ENCODE assay signal across 10 cellular contexts in the genomic region with DNA sequence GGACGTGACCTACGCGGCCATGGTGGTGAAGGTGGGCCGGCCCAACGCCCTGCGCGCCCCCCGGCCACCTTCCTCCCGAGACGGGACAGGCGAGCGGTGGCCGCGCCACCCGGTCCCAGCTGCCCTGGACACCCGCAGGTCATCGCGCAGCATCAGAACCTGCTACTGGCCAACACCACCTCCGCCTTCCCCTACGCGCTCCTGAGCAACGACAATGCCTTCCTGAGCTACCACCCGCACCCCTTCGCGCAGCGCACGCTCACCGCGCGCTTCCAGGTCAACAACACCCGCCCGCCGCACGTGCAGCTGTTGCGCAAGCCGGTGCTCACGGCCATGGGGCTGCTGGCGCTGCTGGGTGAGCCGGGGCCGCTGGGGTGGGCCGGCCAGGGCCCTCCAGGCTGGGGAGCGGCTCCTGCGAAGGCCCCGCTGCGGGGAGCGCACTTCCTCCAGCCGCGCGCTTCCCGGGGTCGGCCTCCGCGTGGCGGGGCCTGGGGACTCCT. TPM values are rescaled to one million over a fixed set of nuclear protein-coding genes. Genes with fewer than 3 reads are reported as not detected.
DNase-seq lines count a peak whose midpoint lies in the region; ATAC-seq and TF ChIP-seq lines count a peak whose summit lies in the region.
"Had no signal": no experiment of that assay in that cellular context is flagged by ENCODE, and none has a peak within 500 bp of the region (broad histone marks: within the 10 kb centered on the region; RNA-seq: fewer than 3 reads in every experiment).

No MANE protein-coding gene starts in this region.

- H3K18ac ChIP-seq in trophoblast cell (ENCODE audit: low read length): no peak overlapping the region

- no peaks in the 10 kb centered on the region for H3K36me3 Mint-ChIP-seq in WTC11
- H3K36me3 Mint-ChIP-seq: memory B cell had no signal

- peaks cover 48% of the 10 kb centered on the region; the same call in 1 of the 2 replicates for H3K27me3 ChIP-seq in iPS DF 6.9 (ENCODE audit: control insufficient read depth, insufficient read depth, low read length)
- H3K27me3 ChIP-seq in trophoblast cell (ENCODE audit: insufficient read depth, low read length): peaks cover 64% of the 10 kb centered on the region

- H3K23ac ChIP-seq in trophoblast cell (ENCODE audit: low read length): no peak overlapping the region

- peak; percentile 33 for DNase-seq in GM03348 (ENCODE audit: low spot score)
- DNase-seq in WTC11 (ENCODE audit: low spot score): peak; percentile 62
- no peak for DNase-seq in iPS DF 6.9 (ENCODE audit: low read depth, low spot score)
- DNase-seq in trophoblast cell: peak in 1 of 2 donors; percentile 64
- no peak for DNase-seq in putamen (ENCODE audit: low spot score)
- no peak for DNase-seq in activated CD8-positive, alpha-beta memory T cell treated with anti-CD3 and anti-CD28 coated beads, Interleukin-2, amount 50 U/mL, for 48 hours
- DNase-seq: activated T-cell treated with anti-CD3 and anti-CD28 coated beads, Interleukin-2, amount 50 U/mL, for 48 hours had no signal

- no peak overlapping the region for H2BK12ac ChIP-seq in trophoblast cell (ENCODE audit: low read length)

- H2AK5ac ChIP-seq in trophoblast cell (ENCODE audit: low read length): no peak overlapping the region

- H3K4ac ChIP-seq in trophoblast cell (ENCODE audit: low read depth, low read length): no peak overlapping the region

- H3K9me3 Mint-ChIP-seq in WTC11: peaks cover 5% of the 10 kb centered on the region; the same call in 1 of the 2 replicates
- H3K9me3 Mint-ChIP-seq: memory B cell had no signal

- H3K4me3 ChIP-seq in iPS DF 6.9 (ENCODE audit: low read length) (peak overlapping the region; percentile 10; the same call in 1 of the 2 replicates), trophoblast cell (ENCODE audit: low read depth, low read length) (no peak overlapping the region)

- no peak overlapping the region for H4K12ac ChIP-seq in trophoblast cell (ENCODE audit: low read depth, low read length)

- no peak overlapping the region for H3K27ac Mint-ChIP-seq in WTC11
- H3K27ac Mint-ChIP-seq: memory B cell had no signal

- POLR2A ChIA-PET in WTC11 (lab: Charles Lee): interaction anchor here (1.2 kb wide), 1 partner anchor 14 kb away, joined by 4 read pairs; no protein-coding TSS in a partner anchor

- H3K79me2 ChIP-seq in trophoblast cell (ENCODE audit: control insufficient read depth, insufficient read depth, low read length, poor library complexity): no peaks in the 10 kb centered on the region

- no peaks in the 10 kb centered on the region for H3K79me1 ChIP-seq in trophoblast cell (ENCODE audit: low read length)

- H3K4me1 Mint-ChIP-seq in WTC11: no peaks in the 10 kb centered on the region

- no peak overlapping the region for H4K91ac ChIP-seq in trophoblast cell (ENCODE audit: low read depth, low read length)

- H2BK120ac ChIP-seq in trophoblast cell (ENCODE audit: insufficient read depth, low read length, poor library complexity): no peak overlapping the region

- H3K27ac ChIP-seq in iPS DF 6.9 (ENCODE audit: low read length) (no peak overlapping the region), trophoblast cell (ENCODE audit: low read depth, low read length) (no peak overlapping the region)

- WGBS in iPS DF 6.9 (ENCODE audit: insufficient coverage, insufficient read length): no CpG with 5 or more reads among the region's 54 CpGs
- no CpG with 5 or more reads among the region's 54 CpGs for WGBS in trophoblast cell (ENCODE audit: extremely low coverage, insufficient coverage, insufficient read length)

- TF ChIP-seq CTCF in WTC11 (IDR thresholded peaks at IDR 0.05): no peak

- no peak overlapping the region for H2AFZ ChIP-seq in trophoblast cell (ENCODE audit: insufficient read depth, low read length, poor library complexity)

- no peak overlapping the region for H3K14ac ChIP-seq in trophoblast cell (ENCODE audit: low read length)

- peaks cover 80% of the 10 kb centered on the region for H3K27me3 Mint-ChIP-seq in WTC11 (ENCODE audit: low read depth)

- H3K9ac ChIP-seq in trophoblast cell (ENCODE audit: low read length): no peak overlapping the region

- ATAC-seq in WTC11: peak; percentile 22
- ATAC-seq in GM21526 (IDR thresholded peaks at IDR 0.05; ENCODE audit: low FRiP score, unreplicated experiment): no peak
- ATAC-seq in GM21447 (IDR thresholded peaks at IDR 0.05; ENCODE audit: unreplicated experiment): no peak

- no peak overlapping the region for H2BK5ac ChIP-seq in trophoblast cell (ENCODE audit: low read depth, low read length, poor library complexity)

- peak overlapping the region; percentile 57 for H3K4me3 Mint-ChIP-seq in WTC11
- H3K4me3 Mint-ChIP-seq: memory B cell had no signal

- peak overlapping the region; percentile 32 for H3K4me2 ChIP-seq in trophoblast cell (ENCODE audit: low read length)

- CTCF ChIA-PET in WTC11 (lab: Charles Lee): interaction anchor here (0.9 to 1.4 kb wide), 3 partner anchors 15 to 318 kb away, joined by 3 to 5 read pairs (median 3); partner anchors contain the start of gene IDUA

- H3K9me3 ChIP-seq in iPS DF 6.9 (ENCODE audit: control insufficient read depth, insufficient read depth, low read length) (no peaks in the 10 kb centered on the region), trophoblast cell (ENCODE audit: insufficient read depth, low read depth, low read length) (peaks cover 20% of the 10 kb centered on the region)

- H3K36me3 ChIP-seq in iPS DF 6.9 (ENCODE audit: control insufficient read depth, insufficient read depth, low read length) (no peaks in the 10 kb centered on the region; the same call in 1 of the 2 replicates), trophoblast cell (ENCODE audit: control insufficient read depth in 1 of 2, insufficient read depth in 2 of 2, low read length in 2 of 2) (no peaks in the 10 kb centered on the region)

- H3K4me1 ChIP-seq in iPS DF 6.9 (ENCODE audit: control insufficient read depth, insufficient read depth, low read length) (peaks cover 6% of the 10 kb centered on the region), trophoblast cell (ENCODE audit: control insufficient read depth in 1 of 2, insufficient read depth in 2 of 2, low read length in 2 of 2) (peaks cover 2 to 3% of the 10 kb centered on the region in 2 experiments)

- no peak overlapping the region for H4K8ac ChIP-seq in trophoblast cell (ENCODE audit: low read depth, low read length)

TF ChIP-seq in WTC11, 78 proteins besides CTCF, POLR2A, EP300 and RAD21 (continues in another document):
- TF ChIP-seq SMAD3 (CRISPR knock-in tag; IDR thresholded peaks at IDR 0.05; ENCODE audit: borderline replicate concordance) (0 out of 2 replicates have a peak, but pooled peaks have one; percentile 52), ZNF671 (CRISPR knock-in tag; IDR thresholded peaks at IDR 0.05) (no peak), PRDM15 (CRISPR knock-in tag; IDR thresholded peaks at IDR 0.05) (peak; percentile 43; the same call in 1 of the 2 replicates), FOXP1 (CRISPR knock-in tag; IDR thresholded peaks at IDR 0.05; ENCODE audit: borderline replicate concordance) (peak; percentile 78; the same call in 1 of the 2 replicates), PRRX2 (CRISPR knock-in tag; IDR thresholded peaks at IDR 0.05) (no peak), ZBTB43 (CRISPR knock-in tag; IDR thresholded peaks at IDR 0.05) (no peak), ZNF317 (CRISPR knock-in tag; IDR thresholded peaks at IDR 0.05; ENCODE audit: borderline replicate concordance, low read depth) (peak; percentile 26; the same call in 1 of the 2 replicates)

RNA-seq across cellular contexts. Expression of gene SLC26A1, which starts 9.0 kb away (rescaled TPM):
- total RNA-seq in WTC11 (2021): 0.14 to 0.85 TPM (median 0.25 TPM) in 3 replicates
- 0.10 TPM in 1 of 2 replicates, not detected in the other for polyA plus RNA-seq in trophoblast cell (2013)

RNA-seq across cellular contexts. Expression of gene FGFRL1, which starts 9.2 kb away (rescaled TPM):
- 25.9 to 30.6 TPM (median 27.3 TPM) in 3 replicates for total RNA-seq in WTC11 (2021)
- 17.6 and 18.3 TPM in 2 replicates for polyA plus RNA-seq in trophoblast cell (2013)

RNA-seq across cellular contexts. Expression of gene IDUA, which starts 15.3 kb away (rescaled TPM):
- total RNA-seq in WTC11 (2021): 8.5 to 9.7 TPM (median 8.7 TPM) in 3 replicates
- polyA plus RNA-seq in trophoblast cell (2013): 2.0 and 2.2 TPM in 2 replicates

RNA-seq across cellular contexts. Expression of gene DGKQ, which starts 28.8 kb away (rescaled TPM):
- 15.7 to 19.3 TPM (median 16.9 TPM) in 3 replicates for total RNA-seq in WTC11 (2021)
- polyA plus RNA-seq in trophoblast cell (2013): 4.2 TPM in 2 replicates

Comparison
In these comparisons a context has a peak if more than half of its experiments do, and no peak if none do; other contexts are left out.
1. DNase-seq: peak in GM03348 (single experiment) and WTC11 (single experiment); none in iPS DF 6.9 (single experiment), putamen (single experiment) and activated CD8-positive, alpha-beta memory T cell treated with anti-CD3 and anti-CD28 coated beads, Interleukin-2, amount 50 U/mL, for 48 hours (single experiment).